ENCODE assay signal across 8 cellular contexts in the genomic region with DNA sequence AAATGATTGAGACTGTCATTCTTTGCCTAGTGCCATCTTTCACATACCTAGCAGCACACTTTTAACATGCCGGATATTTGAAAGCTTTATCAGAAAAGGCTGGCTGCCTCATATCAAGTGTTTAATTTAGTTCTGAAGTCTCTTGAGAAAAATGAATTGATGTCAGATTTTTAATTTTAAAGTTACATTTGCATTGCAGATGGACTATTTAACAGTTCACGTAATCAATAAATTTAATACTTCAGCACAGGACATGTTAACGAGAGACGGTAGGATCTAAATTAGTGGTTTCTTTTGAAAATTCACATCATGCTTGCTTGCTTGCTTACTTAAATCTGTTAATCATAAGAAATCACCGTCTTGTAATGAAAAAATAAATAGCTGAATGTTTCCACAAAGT.
"Had no signal": no experiment of that assay in that cellular context is flagged by ENCODE, and none has a peak within 500 bp of the region (broad histone marks: within the 10 kb centered on the region; RNA-seq: fewer than 3 reads in every experiment).

No MANE protein-coding gene starts in this region.

- DNase-seq: H7, IMR-90, KG1 had no signal

- H3K36me3 ChIP-seq: HAP-1 had no signal

- H3K4me3 ChIP-seq: GM23338, HAP-1, K562 had no signal

- ATAC-seq: GM23338, HCT116, K562 had no signal

- FAIRE-seq: K562 had no signal

- H3K27ac ChIP-seq: HL-60 had no signal

- H3K4me2 ChIP-seq: GM23338 had no signal

- H3K9me3 ChIP-seq: HAP-1 had no signal
